21 cellular contexts compared by ENCODE assay signal in genomic region chr14:43949410-43949809, GRCh38.
DNase-seq lines count a peak whose midpoint lies in the region; ATAC-seq and TF ChIP-seq lines count a peak whose summit lies in the region.
"Had no signal": no experiment of that assay in that cellular context is flagged by ENCODE, and none has a peak within 500 bp of the region (broad histone marks: within the 10 kb centered on the region; RNA-seq: fewer than 3 reads in every experiment).

No MANE protein-coding gene starts in this region.

- no peak for TF ChIP-seq POLR2A in sigmoid colon (IDR thresholded peaks at IDR 0.05)

- H3K4me1 Mint-ChIP-seq in GM23338, result peaks cover 14% of the 10 kb centered on the region; the same call in 2 of the 3 replicates
- peaks cover 8% of the 10 kb centered on the region for H3K4me1 Mint-ChIP-seq in neural crest cell
- H3K4me1 Mint-ChIP-seq: IgD-negative memory B cell had no signal

- TF ChIP-seq EP300 in sigmoid colon (IDR thresholded peaks at IDR 0.05), result no peak

- H3K4me3 ChIP-seq in GM23338, result no peak overlapping the region
- no peak overlapping the region for H3K4me3 ChIP-seq in sigmoid colon
- H3K4me3 ChIP-seq: HAP-1, SJSA1 had no signal

- in situ Hi-C loops in SK-MEL-5 (cut with HindIII; ENCODE audit: low pct_unique_long_range_greater_than_20kb, low sequenced_read_pairs), result no loop called here

- peak; percentile 89 for ATAC-seq in GM23338
- ATAC-seq in left ventricle myocardium superior, result no peak
- ATAC-seq: CD8-positive, alpha-beta T cell; Right ventricle myocardium inferior had no signal

- no peaks in the 10 kb centered on the region for H3K9me2 ChIP-seq in GM23338 (ENCODE audit: insufficient read depth)

- H3F3A ChIP-seq in GM23338 (replicated peaks; ENCODE audit: low read depth), result no peaks in the 10 kb centered on the region

- H3K9me3 Mint-ChIP-seq in GM23338, result no peaks in the 10 kb centered on the region
- no peaks in the 10 kb centered on the region for H3K9me3 Mint-ChIP-seq in neural crest cell

- WGBS in sigmoid colon, 2 donors, result 39 to 59% methylated on average over 3 of the region's 3 CpGs

- H3K27ac Mint-ChIP-seq in GM23338, result no peak overlapping the region
- H3K27ac Mint-ChIP-seq in neural crest cell (ENCODE audit: unreplicated experiment), result peak overlapping the region; percentile 8
- H3K27ac Mint-ChIP-seq: CD8-positive, alpha-beta T cell; IgD-negative memory B cell had no signal

- no peak for TF ChIP-seq CTCF in GM23338 (conservative IDR thresholded peaks at IDR 0.05; ENCODE audit: low read depth in 2 of 2)
- TF ChIP-seq CTCF in neural crest cell (conservative IDR thresholded peaks at IDR 0.05), result no peak
- no peak for TF ChIP-seq CTCF in GM20000 (IDR thresholded peaks at IDR 0.05; ENCODE audit: extremely low read depth, missing control alignments)
- no peak for TF ChIP-seq CTCF in sigmoid colon (IDR thresholded peaks at IDR 0.05)

- H2AFZ ChIP-seq in GM23338, result no peak overlapping the region

- H3K9me3 ChIP-seq in sigmoid colon, result no peaks in the 10 kb centered on the region
- H3K9me3 ChIP-seq: HAP-1 had no signal

- H3K4me3 Mint-ChIP-seq in GM23338, result no peak overlapping the region
- H3K4me3 Mint-ChIP-seq in neural crest cell, result no peak overlapping the region
- H3K4me3 Mint-ChIP-seq: CD8-positive, alpha-beta T cell; IgD-negative memory B cell had no signal

- no peak overlapping the region for H3K27ac ChIP-seq in GM23338 (ENCODE audit: low read depth)
- H3K27ac ChIP-seq in sigmoid colon, result no peak overlapping the region
- H3K27ac ChIP-seq: SJSA1 had no signal

- H3K4me1 ChIP-seq in GM23338 (ENCODE audit: insufficient read depth), result peaks cover 15% of the 10 kb centered on the region
- H3K4me1 ChIP-seq in sigmoid colon, result no peaks in the 10 kb centered on the region
- H3K4me1 ChIP-seq: HAP-1, SJSA1 had no signal

- no peaks in the 10 kb centered on the region for H3K27me3 ChIP-seq in GM23338 (ENCODE audit: insufficient read depth)
- H3K27me3 ChIP-seq in sigmoid colon, result no peaks in the 10 kb centered on the region
- H3K27me3 ChIP-seq: SJSA1 had no signal

- peak; percentile 71 for DNase-seq in GM23338 (ENCODE audit: low spot score)
- peak; percentile 96 for DNase-seq in SK-MEL-5 (ENCODE audit: low read depth, low spot score)
- DNase-seq in iPS DF 4.7 (ENCODE audit: extremely low read depth, low spot score), result peak; percentile 28
- DNase-seq in neural crest cell (ENCODE audit: low read depth, low spot score), result no peak
- no peak for DNase-seq in retina
- no peak for DNase-seq in left ventricle myocardium superior
- no peak for DNase-seq in GM20000 (ENCODE audit: low spot score)
- no peak for DNase-seq in sigmoid colon
- DNase-seq: AML-193; C1 segment of cervical spinal cord; Calu3; CD8-positive, alpha-beta T cell; GDM1; NCI-H187 treated with DMSO at 0.1 percent for 48 hours; NCI-H2107; NCI-H446 treated with DMSO at 0.1 percent for 48 hours; NCI-H526 treated with DMSO at 0.1 percent for 48 hours had no signal

- H4K20me1 ChIP-seq in GM23338 (replicated peaks; ENCODE audit: insufficient read depth), result no peaks in the 10 kb centered on the region

- no peaks in the 10 kb centered on the region for H3K79me2 ChIP-seq in GM23338 (replicated peaks; ENCODE audit: insufficient read depth)

- intact Hi-C loops in left ventricle myocardium superior (cut with micrococcal nuclease) (no loop called here), sigmoid colon (cut with DNase I) (no loop called here)

- H3K36me3 Mint-ChIP-seq in GM23338 (ENCODE audit: low read depth) (no peaks in the 10 kb centered on the region), neural crest cell (ENCODE audit: low read depth) (no peaks in the 10 kb centered on the region)
- H3K36me3 Mint-ChIP-seq: CD8-positive, alpha-beta T cell; IgD-negative memory B cell had no signal

- H3K36me3 ChIP-seq in GM23338 (ENCODE audit: insufficient read depth) (no peaks in the 10 kb centered on the region), sigmoid colon (no peaks in the 10 kb centered on the region)
- H3K36me3 ChIP-seq: HAP-1, SJSA1 had no signal

- H3K27me3 Mint-ChIP-seq in GM23338 (ENCODE audit: insufficient read depth, low read depth, poor library complexity) (no peaks in the 10 kb centered on the region), neural crest cell (ENCODE audit: low read depth) (no peaks in the 10 kb centered on the region)
- H3K27me3 Mint-ChIP-seq: IgD-negative memory B cell had no signal

- peak overlapping the region; percentile 24 for H3K4me2 ChIP-seq in GM23338

TF ChIP-seq in GM23338, 12 proteins besides CTCF, POLR2A, EP300 and RAD21:
- TF ChIP-seq ZNF462 (CRISPR knock-in tag; IDR thresholded peaks at IDR 0.05), result 0 out of 2 replicates have a peak, but pooled peaks have one; percentile 23
- TF ChIP-seq STAT1 (IDR thresholded peaks at IDR 0.05; ENCODE audit: unreplicated experiment), result no peak
TF ChIP-seq in GM23338: peak in this region for 1.

Comparison
In these comparisons a context has a peak if more than half of its experiments do, and no peak if none do; other contexts are left out.
1. DNase-seq: peak in GM23338 (single experiment), SK-MEL-5 (single experiment) and iPS DF 4.7 (single experiment); none in neural crest cell (single experiment), retina (single experiment), left ventricle myocardium superior (single experiment), GM20000 (single experiment) and sigmoid colon (single experiment).